ENCODE assay signal across 10 cellular contexts in the genomic region with DNA sequence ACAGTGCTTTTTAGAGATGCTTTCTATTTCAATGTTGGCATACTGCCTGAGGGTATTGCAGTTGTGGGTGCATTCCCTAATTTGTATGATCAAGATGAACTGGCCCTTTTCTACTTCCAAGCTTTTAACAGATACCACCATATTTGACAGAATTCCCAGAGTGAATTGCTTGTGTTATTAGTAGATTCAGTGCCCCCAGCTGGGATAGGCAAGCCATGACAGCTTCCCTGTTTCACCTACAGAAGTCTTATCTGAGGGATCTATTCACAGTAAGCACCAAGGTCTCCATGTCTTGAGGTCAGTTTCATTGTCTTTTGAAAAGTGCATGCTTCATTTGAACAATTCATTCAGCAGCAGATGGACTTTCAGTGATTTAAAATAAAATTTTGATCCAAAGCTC.
DNase-seq lines count a peak whose midpoint lies in the region; ATAC-seq and TF ChIP-seq lines count a peak whose summit lies in the region.
"Had no signal": no experiment of that assay in that cellular context is flagged by ENCODE, and none has a peak within 500 bp of the region (broad histone marks: within the 10 kb centered on the region; RNA-seq: fewer than 3 reads in every experiment).

No MANE protein-coding gene starts in this region.

- no peak overlapping the region for H3K27ac ChIP-seq in vagina

- no peaks in the 10 kb centered on the region for H3K9me3 Mint-ChIP-seq in activated T-cell treated with anti-CD3 and anti-CD28 coated beads, Interleukin-2, amount 50 U/mL, for 72 hours
- H3K9me3 Mint-ChIP-seq in activated CD8-positive, alpha-beta T cell treated with anti-CD3 and anti-CD28 coated beads for 36 hours = no peaks in the 10 kb centered on the region
- H3K9me3 Mint-ChIP-seq: CD14-positive monocyte had no signal

- H3K27me3 ChIP-seq in vagina = no peaks in the 10 kb centered on the region

- ATAC-seq in activated T-cell treated with anti-CD3 and anti-CD28 coated beads, Interleukin-2, amount 50 U/mL, for 72 hours (replicated peaks in 1 of 2) = no peak
- ATAC-seq in SK-N-SH treated with all-trans-retinoic acid at 6 μM for 48 hours = peak; percentile 53
- no peak for ATAC-seq in GM18505 (IDR thresholded peaks at IDR 0.05; ENCODE audit: unreplicated experiment)
- no peak for ATAC-seq in activated CD8-positive, alpha-beta T cell treated with anti-CD3 and anti-CD28 coated beads for 36 hours

- H3K9me3 ChIP-seq in vagina = no peaks in the 10 kb centered on the region

- H3K4me3 ChIP-seq in vagina = no peak overlapping the region

- peak overlapping the region; percentile 71 for H3K27ac Mint-ChIP-seq in activated T-cell treated with anti-CD3 and anti-CD28 coated beads, Interleukin-2, amount 50 U/mL, for 72 hours
- H3K27ac Mint-ChIP-seq in activated CD8-positive, alpha-beta T cell treated with anti-CD3 and anti-CD28 coated beads for 36 hours = no peak overlapping the region

- no peaks in the 10 kb centered on the region for H3K27me3 Mint-ChIP-seq in activated T-cell treated with anti-CD3 and anti-CD28 coated beads, Interleukin-2, amount 50 U/mL, for 72 hours (ENCODE audit: low read depth)
- no peaks in the 10 kb centered on the region for H3K27me3 Mint-ChIP-seq in activated CD8-positive, alpha-beta T cell treated with anti-CD3 and anti-CD28 coated beads for 36 hours

- intact Hi-C loops in activated CD8-positive, alpha-beta T cell treated with anti-CD3 and anti-CD28 coated beads for 36 hours (cut with micrococcal nuclease) = no loop called here
- intact Hi-C loops in vagina (cut with DNase I) = no loop called here

- POLR2A ChIA-PET in activated CD8-positive, alpha-beta T cell treated with anti-CD3 and anti-CD28 coated beads for 36 hours (lab: Charles Lee) = interaction anchor here (0.7 kb wide), 1 partner anchor 25 kb away, joined by 3 read pairs; no protein-coding TSS in a partner anchor

- no peak overlapping the region for H3K4me3 Mint-ChIP-seq in activated T-cell treated with anti-CD3 and anti-CD28 coated beads, Interleukin-2, amount 50 U/mL, for 72 hours
- H3K4me3 Mint-ChIP-seq in activated CD8-positive, alpha-beta T cell treated with anti-CD3 and anti-CD28 coated beads for 36 hours = no peak overlapping the region
- H3K4me3 Mint-ChIP-seq: CD14-positive monocyte had no signal

- no peaks in the 10 kb centered on the region for H3K4me1 ChIP-seq in vagina

- H3K36me3 Mint-ChIP-seq in activated T-cell treated with anti-CD3 and anti-CD28 coated beads, Interleukin-2, amount 50 U/mL, for 72 hours (ENCODE audit: insufficient read depth in 2 of 2) = peaks cover 1 to 9% of the 10 kb centered on the region in 2 donors
- peaks cover 14% of the 10 kb centered on the region for H3K36me3 Mint-ChIP-seq in activated CD8-positive, alpha-beta T cell treated with anti-CD3 and anti-CD28 coated beads for 36 hours (ENCODE audit: low read depth)

- no peaks in the 10 kb centered on the region for H3K4me1 Mint-ChIP-seq in activated T-cell treated with anti-CD3 and anti-CD28 coated beads, Interleukin-2, amount 50 U/mL, for 72 hours (ENCODE audit: low read depth)
- no peaks in the 10 kb centered on the region for H3K4me1 Mint-ChIP-seq in activated CD8-positive, alpha-beta T cell treated with anti-CD3 and anti-CD28 coated beads for 36 hours (ENCODE audit: low read depth)

- CTCF ChIA-PET in activated CD8-positive, alpha-beta T cell treated with anti-CD3 and anti-CD28 coated beads for 36 hours (lab: Charles Lee) = interaction anchor here (2.0 kb wide), 1 partner anchor 14 kb away, joined by 13 read pairs; no protein-coding TSS in a partner anchor

- no peak for DNase-seq in activated T-cell treated with anti-CD3 and anti-CD28 coated beads, Interleukin-2, amount 50 U/mL, for 72 hours
- DNase-seq in activated T-cell treated with anti-CD3 and anti-CD28 coated beads, Interleukin-2, amount 50 U/mL, for 1 hour = no peak
- peak; percentile 48 for DNase-seq in fibroblast of peridontal ligament (ENCODE audit: extremely low read depth)
- DNase-seq in stromal cell of bone marrow (ENCODE audit: low read depth) = peak; percentile 4
- no peak for DNase-seq in activated CD8-positive, alpha-beta T cell treated with anti-CD3 and anti-CD28 coated beads for 36 hours
- no peak for DNase-seq in vagina (ENCODE audit: extremely low spot score in 2 of 2)
- DNase-seq: NCI-H2029 treated with DMSO at 0.1 percent for 48 hours had no signal

- peaks cover 0 to 39% of the 10 kb centered on the region in 2 donors for H3K36me3 ChIP-seq in vagina

- no peak for TF ChIP-seq POLR2A in GM18505 (IDR thresholded peaks at IDR 0.05; ENCODE audit: borderline replicate concordance, extremely low read depth, insufficient read depth, insufficient read length)
- TF ChIP-seq POLR2A in vagina (IDR thresholded peaks at IDR 0.05) = no peak

- TF ChIP-seq CTCF in activated CD8-positive, alpha-beta T cell treated with anti-CD3 and anti-CD28 coated beads for 36 hours (IDR thresholded peaks at IDR 0.05) = no peak
- no peak for TF ChIP-seq CTCF in vagina (IDR thresholded peaks at IDR 0.05)

TF ChIP-seq in SK-N-SH treated with all-trans-retinoic acid at 6 μM for 48 hours, 23 proteins besides CTCF, POLR2A, EP300 and RAD21:
- no peak for TF ChIP-seq PPARA (CRISPR knock-in tag; IDR thresholded peaks at IDR 0.05; ENCODE audit: borderline replicate concordance)
- TF ChIP-seq RARB (CRISPR knock-in tag; IDR thresholded peaks at IDR 0.05) = no peak
- no peak for TF ChIP-seq GLIS3 (CRISPR knock-in tag; IDR thresholded peaks at IDR 0.05)
- TF ChIP-seq, protein P1, sequence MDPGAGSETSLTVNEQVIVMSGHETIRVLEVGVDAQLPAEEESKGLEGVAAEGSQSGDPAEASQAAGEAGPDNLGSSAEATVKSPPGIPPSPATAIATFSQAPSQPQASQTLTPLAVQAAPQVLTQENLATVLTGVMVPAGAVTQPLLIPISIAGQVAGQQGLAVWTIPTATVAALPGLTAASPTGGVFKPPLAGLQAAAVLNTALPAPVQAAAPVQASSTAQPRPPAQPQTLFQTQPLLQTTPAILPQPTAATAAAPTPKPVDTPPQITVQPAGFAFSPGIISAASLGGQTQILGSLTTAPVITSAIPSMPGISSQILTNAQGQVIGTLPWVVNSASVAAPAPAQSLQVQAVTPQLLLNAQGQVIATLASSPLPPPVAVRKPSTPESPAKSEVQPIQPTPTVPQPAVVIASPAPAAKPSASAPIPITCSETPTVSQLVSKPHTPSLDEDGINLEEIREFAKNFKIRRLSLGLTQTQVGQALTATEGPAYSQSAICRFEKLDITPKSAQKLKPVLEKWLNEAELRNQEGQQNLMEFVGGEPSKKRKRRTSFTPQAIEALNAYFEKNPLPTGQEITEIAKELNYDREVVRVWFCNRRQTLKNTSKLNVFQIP (CRISPR knock-in tag; IDR thresholded peaks at IDR 0.05; ENCODE audit: borderline replicate concordance, low read depth) = no peak
- no peak for TF ChIP-seq ARNTL (CRISPR knock-in tag; IDR thresholded peaks at IDR 0.05; ENCODE audit: borderline replicate concordance, low read depth)
- TF ChIP-seq CSRNP3 (CRISPR knock-in tag; IDR thresholded peaks at IDR 0.05) = no peak
- TF ChIP-seq OSR1 (CRISPR knock-in tag; IDR thresholded peaks at IDR 0.05) = no peak
- TF ChIP-seq CSDC2 (CRISPR knock-in tag; IDR thresholded peaks at IDR 0.05) = no peak
- no peak for TF ChIP-seq TOX (CRISPR knock-in tag; IDR thresholded peaks at IDR 0.05; ENCODE audit: borderline replicate concordance)
- no peak for TF ChIP-seq ZNF70 (CRISPR knock-in tag; IDR thresholded peaks at IDR 0.05)
- TF ChIP-seq TSHZ2 (CRISPR knock-in tag; IDR thresholded peaks at IDR 0.05) = no peak

Comparison
In these comparisons a context has a peak if more than half of its experiments do, and no peak if none do; other contexts are left out.
1. DNase-seq: peak in fibroblast of peridontal ligament (single experiment) and stromal cell of bone marrow (single experiment); none in activated T-cell treated with anti-CD3 and anti-CD28 coated beads, Interleukin-2, amount 50 U/mL, for 72 hours (0 of 2), activated T-cell treated with anti-CD3 and anti-CD28 coated beads, Interleukin-2, amount 50 U/mL, for 1 hour (single experiment), activated CD8-positive, alpha-beta T cell treated with anti-CD3 and anti-CD28 coated beads for 36 hours (single experiment) and vagina (0 of 2).